Comparison of ENCODE assay signal across 2 cellular contexts in genomic region chr7:2202361-2202761, GRCh38.
TF ChIP-seq lines count a peak whose summit lies in the region.

No MANE protein-coding gene starts in this region.

TF ChIP-seq in WTC11, 78 proteins besides CTCF, POLR2A, EP300 and RAD21:
- TF ChIP-seq, protein P1, sequence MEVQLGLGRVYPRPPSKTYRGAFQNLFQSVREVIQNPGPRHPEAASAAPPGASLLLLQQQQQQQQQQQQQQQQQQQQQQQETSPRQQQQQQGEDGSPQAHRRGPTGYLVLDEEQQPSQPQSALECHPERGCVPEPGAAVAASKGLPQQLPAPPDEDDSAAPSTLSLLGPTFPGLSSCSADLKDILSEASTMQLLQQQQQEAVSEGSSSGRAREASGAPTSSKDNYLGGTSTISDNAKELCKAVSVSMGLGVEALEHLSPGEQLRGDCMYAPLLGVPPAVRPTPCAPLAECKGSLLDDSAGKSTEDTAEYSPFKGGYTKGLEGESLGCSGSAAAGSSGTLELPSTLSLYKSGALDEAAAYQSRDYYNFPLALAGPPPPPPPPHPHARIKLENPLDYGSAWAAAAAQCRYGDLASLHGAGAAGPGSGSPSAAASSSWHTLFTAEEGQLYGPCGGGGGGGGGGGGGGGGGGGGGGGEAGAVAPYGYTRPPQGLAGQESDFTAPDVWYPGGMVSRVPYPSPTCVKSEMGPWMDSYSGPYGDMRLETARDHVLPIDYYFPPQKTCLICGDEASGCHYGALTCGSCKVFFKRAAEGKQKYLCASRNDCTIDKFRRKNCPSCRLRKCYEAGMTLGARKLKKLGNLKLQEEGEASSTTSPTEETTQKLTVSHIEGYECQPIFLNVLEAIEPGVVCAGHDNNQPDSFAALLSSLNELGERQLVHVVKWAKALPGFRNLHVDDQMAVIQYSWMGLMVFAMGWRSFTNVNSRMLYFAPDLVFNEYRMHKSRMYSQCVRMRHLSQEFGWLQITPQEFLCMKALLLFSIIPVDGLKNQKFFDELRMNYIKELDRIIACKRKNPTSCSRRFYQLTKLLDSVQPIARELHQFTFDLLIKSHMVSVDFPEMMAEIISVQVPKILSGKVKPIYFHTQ (CRISPR knock-in tag; IDR thresholded peaks at IDR 0.05): no peak
- TF ChIP-seq TP53 (CRISPR knock-in tag; IDR thresholded peaks at IDR 0.05) (no peak), USF2 (CRISPR knock-in tag; IDR thresholded peaks at IDR 0.05) (no peak), PRRX2 (CRISPR knock-in tag; IDR thresholded peaks at IDR 0.05) (no peak), NR3C1 (CRISPR knock-in tag; conservative IDR thresholded peaks at IDR 0.05; ENCODE audit: low read depth) (no peak), NR1H2 (CRISPR knock-in tag; IDR thresholded peaks at IDR 0.05) (no peak), GRHL2 (CRISPR knock-in tag; IDR thresholded peaks at IDR 0.05; ENCODE audit: insufficient replicate concordance, severe bottlenecking) (no peak)
- TF ChIP-seq, protein P2, sequence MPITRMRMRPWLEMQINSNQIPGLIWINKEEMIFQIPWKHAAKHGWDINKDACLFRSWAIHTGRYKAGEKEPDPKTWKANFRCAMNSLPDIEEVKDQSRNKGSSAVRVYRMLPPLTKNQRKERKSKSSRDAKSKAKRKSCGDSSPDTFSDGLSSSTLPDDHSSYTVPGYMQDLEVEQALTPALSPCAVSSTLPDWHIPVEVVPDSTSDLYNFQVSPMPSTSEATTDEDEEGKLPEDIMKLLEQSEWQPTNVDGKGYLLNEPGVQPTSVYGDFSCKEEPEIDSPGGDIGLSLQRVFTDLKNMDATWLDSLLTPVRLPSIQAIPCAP (CRISPR knock-in tag; IDR thresholded peaks at IDR 0.05): no peak

TF ChIP-seq in HepG2, 621 proteins besides CTCF, POLR2A, EP300 and RAD21:
- no peak for TF ChIP-seq SUZ12 (IDR thresholded peaks at IDR 0.05; ENCODE audit: low read depth, low read length)
- TF ChIP-seq SRF (IDR thresholded peaks at IDR 0.05; ENCODE audit: low read depth, low read length): no peak
- TF ChIP-seq RFX5 (IDR thresholded peaks at IDR 0.05; ENCODE audit: low read depth, low read length): no peak
- no peak for TF ChIP-seq PPARG (CRISPR knock-in tag; conservative IDR thresholded peaks at IDR 0.05)
- TF ChIP-seq, protein P3, sequence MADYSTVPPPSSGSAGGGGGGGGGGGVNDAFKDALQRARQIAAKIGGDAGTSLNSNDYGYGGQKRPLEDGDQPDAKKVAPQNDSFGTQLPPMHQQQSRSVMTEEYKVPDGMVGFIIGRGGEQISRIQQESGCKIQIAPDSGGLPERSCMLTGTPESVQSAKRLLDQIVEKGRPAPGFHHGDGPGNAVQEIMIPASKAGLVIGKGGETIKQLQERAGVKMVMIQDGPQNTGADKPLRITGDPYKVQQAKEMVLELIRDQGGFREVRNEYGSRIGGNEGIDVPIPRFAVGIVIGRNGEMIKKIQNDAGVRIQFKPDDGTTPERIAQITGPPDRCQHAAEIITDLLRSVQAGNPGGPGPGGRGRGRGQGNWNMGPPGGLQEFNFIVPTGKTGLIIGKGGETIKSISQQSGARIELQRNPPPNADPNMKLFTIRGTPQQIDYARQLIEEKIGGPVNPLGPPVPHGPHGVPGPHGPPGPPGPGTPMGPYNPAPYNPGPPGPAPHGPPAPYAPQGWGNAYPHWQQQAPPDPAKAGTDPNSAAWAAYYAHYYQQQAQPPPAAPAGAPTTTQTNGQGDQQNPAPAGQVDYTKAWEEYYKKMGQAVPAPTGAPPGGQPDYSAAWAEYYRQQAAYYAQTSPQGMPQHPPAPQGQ (CRISPR knock-in tag; IDR thresholded peaks at IDR 0.05; ENCODE audit: borderline replicate concordance): no peak
